Comparison of ENCODE assay signal across 1 cellular context in the genomic region with DNA sequence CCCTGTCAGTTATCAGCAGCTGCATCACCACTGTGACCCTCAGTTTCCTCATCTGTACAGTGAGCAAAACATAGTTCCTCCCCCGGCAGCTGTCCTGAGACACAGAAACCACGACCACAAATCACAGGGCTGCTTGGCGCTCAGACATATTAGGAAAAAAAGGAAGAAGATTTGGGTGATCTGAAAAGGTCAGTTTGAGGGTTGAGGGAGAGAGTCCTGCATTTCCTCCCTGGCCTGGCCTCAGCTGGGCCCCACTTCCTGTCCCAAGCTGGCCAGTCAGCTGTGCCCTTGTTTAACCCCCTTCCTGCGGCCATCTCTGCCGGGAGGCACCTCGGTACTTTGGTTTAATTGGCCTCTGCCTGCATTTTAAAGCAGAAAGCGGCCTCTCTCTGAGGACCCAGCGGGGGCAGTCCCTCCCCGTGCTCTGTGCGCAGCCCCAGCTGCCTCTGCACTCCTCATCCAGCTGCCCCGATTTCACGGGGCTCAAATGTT.
A peak's percentile ranks its signal among the peaks of the same experiment; 100 is the strongest.
TF ChIP-seq lines count a peak whose summit lies in the region.

No MANE protein-coding gene starts in this region.

TF ChIP-seq in HepG2, 621 proteins besides CTCF, POLR2A, EP300 and RAD21 (continued from another document):
- TF ChIP-seq, protein P1, sequence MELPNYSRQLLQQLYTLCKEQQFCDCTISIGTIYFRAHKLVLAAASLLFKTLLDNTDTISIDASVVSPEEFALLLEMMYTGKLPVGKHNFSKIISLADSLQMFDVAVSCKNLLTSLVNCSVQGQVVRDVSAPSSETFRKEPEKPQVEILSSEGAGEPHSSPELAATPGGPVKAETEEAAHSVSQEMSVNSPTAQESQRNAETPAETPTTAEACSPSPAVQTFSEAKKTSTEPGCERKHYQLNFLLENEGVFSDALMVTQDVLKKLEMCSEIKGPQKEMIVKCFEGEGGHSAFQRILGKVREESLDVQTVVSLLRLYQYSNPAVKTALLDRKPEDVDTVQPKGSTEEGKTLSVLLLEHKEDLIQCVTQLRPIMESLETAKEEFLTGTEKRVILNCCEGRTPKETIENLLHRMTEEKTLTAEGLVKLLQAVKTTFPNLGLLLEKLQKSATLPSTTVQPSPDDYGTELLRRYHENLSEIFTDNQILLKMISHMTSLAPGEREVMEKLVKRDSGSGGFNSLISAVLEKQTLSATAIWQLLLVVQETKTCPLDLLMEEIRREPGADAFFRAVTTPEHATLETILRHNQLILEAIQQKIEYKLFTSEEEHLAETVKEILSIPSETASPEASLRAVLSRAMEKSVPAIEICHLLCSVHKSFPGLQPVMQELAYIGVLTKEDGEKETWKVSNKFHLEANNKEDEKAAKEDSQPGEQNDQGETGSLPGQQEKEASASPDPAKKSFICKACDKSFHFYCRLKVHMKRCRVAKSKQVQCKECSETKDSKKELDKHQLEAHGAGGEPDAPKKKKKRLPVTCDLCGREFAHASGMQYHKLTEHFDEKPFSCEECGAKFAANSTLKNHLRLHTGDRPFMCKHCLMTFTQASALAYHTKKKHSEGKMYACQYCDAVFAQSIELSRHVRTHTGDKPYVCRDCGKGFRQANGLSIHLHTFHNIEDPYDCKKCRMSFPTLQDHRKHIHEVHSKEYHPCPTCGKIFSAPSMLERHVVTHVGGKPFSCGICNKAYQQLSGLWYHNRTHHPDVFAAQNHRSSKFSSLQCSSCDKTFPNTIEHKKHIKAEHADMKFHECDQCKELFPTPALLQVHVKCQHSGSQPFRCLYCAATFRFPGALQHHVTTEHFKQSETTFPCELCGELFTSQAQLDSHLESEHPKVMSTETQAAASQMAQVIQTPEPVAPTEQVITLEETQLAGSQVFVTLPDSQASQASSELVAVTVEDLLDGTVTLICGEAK (IDR thresholded peaks at IDR 0.05), result no peak
- TF ChIP-seq, protein P1 (CRISPR knock-in tag; IDR thresholded peaks at IDR 0.05), result peak; percentile 5; the same call in 1 of the 2 replicates
- 0 out of 2 replicates have a peak, but pooled peaks have one; percentile 39 for TF ChIP-seq ZNF225 (CRISPR knock-in tag; IDR thresholded peaks at IDR 0.05)
- TF ChIP-seq ZNF572 (CRISPR knock-in tag; IDR thresholded peaks at IDR 0.05), result no peak; the same call in 1 of the 2 replicates
- TF ChIP-seq TBL1XR1 (IDR thresholded peaks at IDR 0.05; ENCODE audit: borderline replicate concordance, low read length, partially characterized antibody), result no peak
- TF ChIP-seq, protein P2, sequence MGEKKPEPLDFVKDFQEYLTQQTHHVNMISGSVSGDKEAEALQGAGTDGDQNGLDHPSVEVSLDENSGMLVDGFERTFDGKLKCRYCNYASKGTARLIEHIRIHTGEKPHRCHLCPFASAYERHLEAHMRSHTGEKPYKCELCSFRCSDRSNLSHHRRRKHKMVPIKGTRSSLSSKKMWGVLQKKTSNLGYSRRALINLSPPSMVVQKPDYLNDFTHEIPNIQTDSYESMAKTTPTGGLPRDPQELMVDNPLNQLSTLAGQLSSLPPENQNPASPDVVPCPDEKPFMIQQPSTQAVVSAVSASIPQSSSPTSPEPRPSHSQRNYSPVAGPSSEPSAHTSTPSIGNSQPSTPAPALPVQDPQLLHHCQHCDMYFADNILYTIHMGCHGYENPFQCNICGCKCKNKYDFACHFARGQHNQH (CRISPR knock-in tag; IDR thresholded peaks at IDR 0.05), result no peak
- TF ChIP-seq, protein P3, sequence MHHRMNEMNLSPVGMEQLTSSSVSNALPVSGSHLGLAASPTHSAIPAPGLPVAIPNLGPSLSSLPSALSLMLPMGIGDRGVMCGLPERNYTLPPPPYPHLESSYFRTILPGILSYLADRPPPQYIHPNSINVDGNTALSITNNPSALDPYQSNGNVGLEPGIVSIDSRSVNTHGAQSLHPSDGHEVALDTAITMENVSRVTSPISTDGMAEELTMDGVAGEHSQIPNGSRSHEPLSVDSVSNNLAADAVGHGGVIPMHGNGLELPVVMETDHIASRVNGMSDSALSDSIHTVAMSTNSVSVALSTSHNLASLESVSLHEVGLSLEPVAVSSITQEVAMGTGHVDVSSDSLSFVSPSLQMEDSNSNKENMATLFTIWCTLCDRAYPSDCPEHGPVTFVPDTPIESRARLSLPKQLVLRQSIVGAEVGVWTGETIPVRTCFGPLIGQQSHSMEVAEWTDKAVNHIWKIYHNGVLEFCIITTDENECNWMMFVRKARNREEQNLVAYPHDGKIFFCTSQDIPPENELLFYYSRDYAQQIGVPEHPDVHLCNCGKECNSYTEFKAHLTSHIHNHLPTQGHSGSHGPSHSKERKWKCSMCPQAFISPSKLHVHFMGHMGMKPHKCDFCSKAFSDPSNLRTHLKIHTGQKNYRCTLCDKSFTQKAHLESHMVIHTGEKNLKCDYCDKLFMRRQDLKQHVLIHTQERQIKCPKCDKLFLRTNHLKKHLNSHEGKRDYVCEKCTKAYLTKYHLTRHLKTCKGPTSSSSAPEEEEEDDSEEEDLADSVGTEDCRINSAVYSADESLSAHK (CRISPR knock-in tag; IDR thresholded peaks at IDR 0.05; ENCODE audit: borderline replicate concordance), result no peak
- TF ChIP-seq RXRA (CRISPR knock-in tag; IDR thresholded peaks at IDR 0.05), result peak; percentile 49; the same call in 1 of the 2 replicates
- TF ChIP-seq, protein P4, sequence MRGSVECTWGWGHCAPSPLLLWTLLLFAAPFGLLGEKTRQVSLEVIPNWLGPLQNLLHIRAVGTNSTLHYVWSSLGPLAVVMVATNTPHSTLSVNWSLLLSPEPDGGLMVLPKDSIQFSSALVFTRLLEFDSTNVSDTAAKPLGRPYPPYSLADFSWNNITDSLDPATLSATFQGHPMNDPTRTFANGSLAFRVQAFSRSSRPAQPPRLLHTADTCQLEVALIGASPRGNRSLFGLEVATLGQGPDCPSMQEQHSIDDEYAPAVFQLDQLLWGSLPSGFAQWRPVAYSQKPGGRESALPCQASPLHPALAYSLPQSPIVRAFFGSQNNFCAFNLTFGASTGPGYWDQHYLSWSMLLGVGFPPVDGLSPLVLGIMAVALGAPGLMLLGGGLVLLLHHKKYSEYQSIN (CRISPR knock-in tag; IDR thresholded peaks at IDR 0.05; ENCODE audit: borderline replicate concordance), result 0 out of 2 replicates have a peak, but pooled peaks have one; percentile 82
- peak; percentile 83 for TF ChIP-seq ZNF768 (CRISPR knock-in tag; IDR thresholded peaks at IDR 0.05)
- TF ChIP-seq RBFOX2 (IDR thresholded peaks at IDR 0.05; ENCODE audit: low read depth, low read length), result peak; percentile 56
- TF ChIP-seq MAZ (IDR thresholded peaks at IDR 0.05; ENCODE audit: borderline replicate concordance, low read depth, low read length), result no peak
- TF ChIP-seq MAZ (CRISPR knock-in tag; IDR thresholded peaks at IDR 0.05; ENCODE audit: low read depth), result 0 out of 2 replicates have a peak, but pooled peaks have one; percentile 4
- 0 out of 2 replicates have a peak, but pooled peaks have one; percentile 37 for TF ChIP-seq ZNF737 (CRISPR knock-in tag; IDR thresholded peaks at IDR 0.05; ENCODE audit: borderline replicate concordance)
- TF ChIP-seq ZNF878 (CRISPR knock-in tag; IDR thresholded peaks at IDR 0.05), result 0 out of 2 replicates have a peak, but pooled peaks have one; percentile 8
- peak; percentile 69; the same call in 1 of the 2 replicates for TF ChIP-seq ZNF619 (CRISPR knock-in tag; IDR thresholded peaks at IDR 0.05)
- 0 out of 2 replicates have a peak, but pooled peaks have one; percentile 13 for TF ChIP-seq PITX1 (CRISPR knock-in tag; IDR thresholded peaks at IDR 0.05)
- peak; percentile 32 for TF ChIP-seq HNRNPLL (IDR thresholded peaks at IDR 0.05; ENCODE audit: low read depth, low read length, poor library complexity, severe bottlenecking)
- no peak for TF ChIP-seq ZNF256 (CRISPR knock-in tag; conservative IDR thresholded peaks at IDR 0.05)
- 0 out of 2 replicates have a peak, but pooled peaks have one; percentile 57 for TF ChIP-seq ZFYVE20 (CRISPR knock-in tag; IDR thresholded peaks at IDR 0.05; ENCODE audit: borderline replicate concordance, low read depth)
- TF ChIP-seq ASH2L (IDR thresholded peaks at IDR 0.05; ENCODE audit: insufficient read length, low read depth, low read length), result no peak
- peak; percentile 52 for TF ChIP-seq YY1 (IDR thresholded peaks at IDR 0.05; ENCODE audit: insufficient read depth, insufficient replicate concordance, low read depth, low read length)
- TF ChIP-seq FOXA3 (CRISPR knock-in tag; IDR thresholded peaks at IDR 0.05), result 0 out of 2 replicates have a peak, but pooled peaks have one; percentile 1
- TF ChIP-seq ZNF567 (CRISPR knock-in tag; IDR thresholded peaks at IDR 0.05; ENCODE audit: borderline replicate concordance), result peak; percentile 67; the same call in 1 of the 2 replicates
- TF ChIP-seq ZNF121 (CRISPR knock-in tag; IDR thresholded peaks at IDR 0.05), result peak; percentile 8; the same call in 1 of the 2 replicates
